1 cellular context compared by ENCODE assay signal in genomic region chr19:50362656-50363424, GRCh38.
A peak's percentile ranks its signal among the peaks of the same experiment; 100 is the strongest.
TF ChIP-seq lines count a peak whose summit lies in the region.

No MANE protein-coding gene starts in this region.

TF ChIP-seq in K562, 482 proteins besides CTCF, POLR2A, EP300 and RAD21 (continued from another document and continues in another):
- TF ChIP-seq, protein P1, sequence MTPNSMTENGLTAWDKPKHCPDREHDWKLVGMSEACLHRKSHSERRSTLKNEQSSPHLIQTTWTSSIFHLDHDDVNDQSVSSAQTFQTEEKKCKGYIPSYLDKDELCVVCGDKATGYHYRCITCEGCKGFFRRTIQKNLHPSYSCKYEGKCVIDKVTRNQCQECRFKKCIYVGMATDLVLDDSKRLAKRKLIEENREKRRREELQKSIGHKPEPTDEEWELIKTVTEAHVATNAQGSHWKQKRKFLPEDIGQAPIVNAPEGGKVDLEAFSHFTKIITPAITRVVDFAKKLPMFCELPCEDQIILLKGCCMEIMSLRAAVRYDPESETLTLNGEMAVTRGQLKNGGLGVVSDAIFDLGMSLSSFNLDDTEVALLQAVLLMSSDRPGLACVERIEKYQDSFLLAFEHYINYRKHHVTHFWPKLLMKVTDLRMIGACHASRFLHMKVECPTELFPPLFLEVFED (CRISPR knock-in tag; conservative IDR thresholded peaks at IDR 0.05) = no peak
- TF ChIP-seq MTA3 (IDR thresholded peaks at IDR 0.05; ENCODE audit: borderline replicate concordance) (no peak), CEBPB (tag; IDR thresholded peaks at IDR 0.05) (no peak), HDAC1 (IDR thresholded peaks at IDR 0.05) (peak in 1 of 2 experiments; percentile 56; a peak in 1 of 4 replicates), ZNF785 (CRISPR knock-in tag; IDR thresholded peaks at IDR 0.05) (no peak), SMARCA4 (IDR thresholded peaks at IDR 0.05) (peak; percentile 41), ZEB2 (IDR thresholded peaks at IDR 0.05) (peak; percentile 53; the same call in 1 of the 2 replicates), CREM (IDR thresholded peaks at IDR 0.05; ENCODE audit: low read depth) (peak; percentile 44; the same call in 1 of the 2 replicates), CBX2 (IDR thresholded peaks at IDR 0.05; ENCODE audit: insufficient read depth, low read length, poor library complexity, severe bottlenecking) (no peak), PRPF4 (IDR thresholded peaks at IDR 0.05; ENCODE audit: insufficient read depth, low read depth, low read length, poor library complexity, severe bottlenecking) (no peak), NONO (IDR thresholded peaks at IDR 0.05; ENCODE audit: low read depth in 2 of 2, low read length in 1 of 2) (no peak), YY1 (IDR thresholded peaks at IDR 0.05; ENCODE audit: borderline replicate concordance in 1 of 3, control insufficient read depth in 1 of 3, extremely low read depth in 1 of 3, insufficient read depth in 3 of 3, insufficient read length in 1 of 3, insufficient replicate concordance in 2 of 3, low read depth in 1 of 3, low read length in 2 of 3) (no peak), ZNF512 (tag; IDR thresholded peaks at IDR 0.05) (no peak), NFE2 (IDR thresholded peaks at IDR 0.05; ENCODE audit: low read depth) (no peak), ZNF140 (CRISPR knock-in tag; IDR thresholded peaks at IDR 0.05) (no peak), ETV5 (CRISPR knock-in tag; IDR thresholded peaks at IDR 0.05; ENCODE audit: low read depth) (0 out of 2 replicates have a peak, but pooled peaks have one; percentile 26), ZNF146 (CRISPR knock-in tag; IDR thresholded peaks at IDR 0.05; ENCODE audit: unreplicated experiment) (no peak), NFIX (CRISPR knock-in tag; IDR thresholded peaks at IDR 0.05; ENCODE audit: low read depth) (no peak), CTBP1 (IDR thresholded peaks at IDR 0.05; ENCODE audit: borderline replicate concordance) (0 out of 2 replicates have a peak, but pooled peaks have one; percentile 24), SMAD4 (CRISPR knock-in tag; conservative IDR thresholded peaks at IDR 0.05) (peak; percentile 46; the same call in 1 of the 2 replicates), CHD4 (IDR thresholded peaks at IDR 0.05; ENCODE audit: insufficient read depth, insufficient replicate concordance, low read depth, low read length, poor library complexity, severe bottlenecking) (no peak), CTCFL (IDR thresholded peaks at IDR 0.05; ENCODE audit: borderline replicate concordance, insufficient read depth, low read depth, low read length, poor library complexity, severe bottlenecking) (no peak), EHMT2 (IDR thresholded peaks at IDR 0.05) (0 out of 2 replicates have a peak, but pooled peaks have one; percentile 31), ATF1 (CRISPR knock-in tag; IDR thresholded peaks at IDR 0.05) (no peak), ATF1 (tag; IDR thresholded peaks at IDR 0.05) (no peak), HEY1 (CRISPR knock-in tag; IDR thresholded peaks at IDR 0.05; ENCODE audit: borderline replicate concordance) (no peak), MCM7 (IDR thresholded peaks at IDR 0.05) (no peak), EWSR1 (IDR thresholded peaks at IDR 0.05; ENCODE audit: borderline replicate concordance, low read depth, partially characterized antibody) (no peak), ZNF395 (CRISPR knock-in tag; IDR thresholded peaks at IDR 0.05) (peak; percentile 53), POLR2H (tag; IDR thresholded peaks at IDR 0.05; ENCODE audit: low read depth) (no peak), GTF2B (IDR thresholded peaks at IDR 0.05; ENCODE audit: extremely low read depth, insufficient read length) (no peak), TEAD4 (IDR thresholded peaks at IDR 0.05; ENCODE audit: low read length) (0 out of 2 replicates have a peak, but pooled peaks have one; percentile 16), TEAD4 (CRISPR knock-in tag; IDR thresholded peaks at IDR 0.05; ENCODE audit: borderline replicate concordance) (no peak), MED1 (CRISPR knock-in tag; IDR thresholded peaks at IDR 0.05; ENCODE audit: borderline replicate concordance) (no peak), NFRKB (IDR thresholded peaks at IDR 0.05; ENCODE audit: low read depth) (no peak), FOXA3 (CRISPR knock-in tag; conservative IDR thresholded peaks at IDR 0.05 in 1 of 2, IDR thresholded peaks at IDR 0.05 in 1 of 2) (peak in 1 of 2 experiments; percentile 26; a peak in 1 of 4 replicates), ZNF668 (CRISPR knock-in tag; IDR thresholded peaks at IDR 0.05) (no peak), PCBP1 (IDR thresholded peaks at IDR 0.05; ENCODE audit: low read depth, low read length, poor library complexity, severe bottlenecking) (no peak), ZNF280B (CRISPR knock-in tag; IDR thresholded peaks at IDR 0.05) (no peak), ZNF445 (CRISPR knock-in tag; IDR thresholded peaks at IDR 0.05; ENCODE audit: low read depth) (no peak), SRSF9 (IDR thresholded peaks at IDR 0.05; ENCODE audit: borderline replicate concordance, low read depth, low read length) (no peak), NBN (IDR thresholded peaks at IDR 0.05; ENCODE audit: low read depth) (peak; percentile 80; the same call in 1 of the 2 replicates), OTX1 (CRISPR knock-in tag; IDR thresholded peaks at IDR 0.05) (peak; percentile 31; the same call in 1 of the 2 replicates), JUN (IDR thresholded peaks at IDR 0.05; ENCODE audit: borderline replicate concordance, low read depth, low read length) (peak; percentile 47; the same call in 1 of the 2 replicates), JUN (CRISPR knock-in tag; IDR thresholded peaks at IDR 0.05; ENCODE audit: borderline replicate concordance) (no peak), DMBX1 (CRISPR knock-in tag; IDR thresholded peaks at IDR 0.05; ENCODE audit: borderline replicate concordance) (peak; percentile 74; the same call in 1 of the 2 replicates), BHLHE40 (IDR thresholded peaks at IDR 0.05; ENCODE audit: low read length) (peak; percentile 83)
- TF ChIP-seq, protein P2, sequence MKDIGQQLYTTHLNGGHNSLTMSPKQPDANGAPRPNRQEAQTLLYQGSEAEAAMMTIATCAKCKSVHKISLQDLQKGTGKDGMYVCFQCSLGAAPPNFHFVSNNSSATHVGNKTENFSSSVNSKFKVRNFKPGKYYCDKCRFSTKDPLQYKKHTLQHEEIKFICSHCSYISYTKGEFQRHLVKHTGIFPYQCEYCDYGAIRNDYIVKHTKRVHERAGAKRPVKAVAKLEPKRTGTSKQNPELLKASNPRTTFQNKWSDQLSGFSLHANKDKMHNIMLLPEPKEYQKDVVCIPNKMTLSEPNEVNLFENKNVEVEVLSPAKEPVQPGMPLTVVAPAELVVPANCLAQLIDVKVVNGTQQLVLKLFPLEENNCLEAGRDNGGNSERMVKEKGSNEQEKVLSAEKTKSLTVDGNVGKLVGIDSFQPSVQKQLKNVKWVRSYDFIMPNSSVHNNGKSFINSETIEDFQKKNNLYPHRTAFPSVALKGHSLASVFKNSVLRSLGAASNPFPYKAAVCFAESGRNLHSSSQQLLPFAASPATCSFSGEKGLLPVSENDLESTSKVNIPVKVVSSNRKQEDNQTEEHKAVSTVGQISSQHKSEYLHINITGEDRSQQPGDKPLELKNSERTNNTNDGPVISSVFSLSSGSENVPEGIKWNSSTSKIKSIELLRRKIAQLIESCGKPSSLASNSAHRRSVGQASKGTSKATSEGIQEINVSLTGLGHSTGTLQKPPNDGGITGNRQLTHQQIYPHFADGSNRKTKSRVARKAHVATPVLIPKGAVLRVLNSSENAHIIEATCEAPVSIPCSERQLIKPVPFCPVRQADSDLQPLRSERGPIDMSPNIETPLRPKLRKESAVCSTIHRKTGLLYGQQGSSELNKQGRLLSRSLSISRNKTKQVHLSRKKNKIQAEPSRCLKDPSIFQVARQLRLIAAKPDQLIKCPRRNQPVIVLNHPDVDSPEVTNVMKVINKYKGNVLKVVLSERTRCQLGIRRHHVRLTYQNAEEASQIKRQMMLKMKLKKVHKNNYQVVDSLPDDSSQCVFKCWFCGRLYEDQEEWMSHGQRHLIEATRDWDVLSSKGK (CRISPR knock-in tag; IDR thresholded peaks at IDR 0.05) = no peak
- TF ChIP-seq, protein P3, sequence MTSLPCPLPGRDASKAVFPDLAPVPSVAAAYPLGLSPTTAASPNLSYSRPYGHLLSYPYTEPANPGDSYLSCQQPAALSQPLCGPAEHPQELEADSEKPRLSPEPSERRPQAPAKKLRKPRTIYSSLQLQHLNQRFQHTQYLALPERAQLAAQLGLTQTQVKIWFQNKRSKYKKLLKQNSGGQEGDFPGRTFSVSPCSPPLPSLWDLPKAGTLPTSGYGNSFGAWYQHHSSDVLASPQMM (CRISPR knock-in tag; IDR thresholded peaks at IDR 0.05) = no peak
- TF ChIP-seq, protein P4, sequence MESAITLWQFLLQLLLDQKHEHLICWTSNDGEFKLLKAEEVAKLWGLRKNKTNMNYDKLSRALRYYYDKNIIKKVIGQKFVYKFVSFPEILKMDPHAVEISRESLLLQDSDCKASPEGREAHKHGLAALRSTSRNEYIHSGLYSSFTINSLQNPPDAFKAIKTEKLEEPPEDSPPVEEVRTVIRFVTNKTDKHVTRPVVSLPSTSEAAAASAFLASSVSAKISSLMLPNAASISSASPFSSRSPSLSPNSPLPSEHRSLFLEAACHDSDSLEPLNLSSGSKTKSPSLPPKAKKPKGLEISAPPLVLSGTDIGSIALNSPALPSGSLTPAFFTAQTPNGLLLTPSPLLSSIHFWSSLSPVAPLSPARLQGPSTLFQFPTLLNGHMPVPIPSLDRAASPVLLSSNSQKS (CRISPR knock-in tag; IDR thresholded peaks at IDR 0.05) = no peak
- TF ChIP-seq, protein P5, sequence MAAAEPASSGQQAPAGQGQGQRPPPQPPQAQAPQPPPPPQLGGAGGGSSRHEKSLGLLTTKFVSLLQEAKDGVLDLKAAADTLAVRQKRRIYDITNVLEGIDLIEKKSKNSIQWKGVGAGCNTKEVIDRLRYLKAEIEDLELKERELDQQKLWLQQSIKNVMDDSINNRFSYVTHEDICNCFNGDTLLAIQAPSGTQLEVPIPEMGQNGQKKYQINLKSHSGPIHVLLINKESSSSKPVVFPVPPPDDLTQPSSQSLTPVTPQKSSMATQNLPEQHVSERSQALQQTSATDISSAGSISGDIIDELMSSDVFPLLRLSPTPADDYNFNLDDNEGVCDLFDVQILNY (CRISPR knock-in tag; IDR thresholded peaks at IDR 0.05) = no peak
